22 cellular contexts compared by ENCODE assay signal in genomic region chr7:80347173-80347572, GRCh38.
DNase-seq lines count a peak whose midpoint lies in the region; ATAC-seq and TF ChIP-seq lines count a peak whose summit lies in the region.
"Had no signal": no experiment of that assay in that cellular context is flagged by ENCODE, and none has a peak within 500 bp of the region (broad histone marks: within the 10 kb centered on the region; RNA-seq: fewer than 3 reads in every experiment).

No MANE protein-coding gene starts in this region.

- DNase-seq in AG08395 (ENCODE audit: low spot score) (peak; percentile 32), IMR-90 (peak; percentile 15), erythroblast (lab: John Stamatoyannopoulos, UW) (peak; percentile 18 to 59), mesenchymal stem cell (peak; percentile 33), Kasumi-1 (lab: John Stamatoyannopoulos, UW) (no peak), hippocampal formation (lab: John Stamatoyannopoulos, UW) (no peak)
- DNase-seq: activated CD8-positive, alpha-beta memory T cell treated with anti-CD3 and anti-CD28 coated beads, Interleukin-2, amount 10 ng/mL, durations not matched to agents 7 days and 5 days; activated effector memory CD4-positive, alpha-beta T cell treated with Interleukin-2 at 50 U/mL for 16 hours; amniotic stem cell; effector CD4-positive, alpha-beta T cell; islet precursor cell; MV-4-11; NCI-H1694 treated with DMSO at 0.1 percent for 48 hours; NCI-H82; nephron progenitor cell; Peyer's patch; spleen; stimulated activated CD4-positive, alpha-beta T cell treated with anti-CD3 and anti-CD28 coated beads, Interleukin-4, amount 100 ng/mL, for 4 hours had no signal

- H3K9ac ChIP-seq in IMR-90 (ENCODE audit: low read depth, low read length) = no peak overlapping the region
- H3K9ac ChIP-seq in mesenchymal stem cell (ENCODE audit: low read length) = no peak overlapping the region

- H3K79me1 ChIP-seq in IMR-90 (ENCODE audit: low read depth in 1 of 2, low read length in 2 of 2) = no peaks in the 10 kb centered on the region
- H3K79me1 ChIP-seq in mesenchymal stem cell (replicated peaks; ENCODE audit: low read length, poor library complexity, severe bottlenecking) = no peaks in the 10 kb centered on the region

- intact Hi-C loops in IMR-90 (cut with micrococcal nuclease) = no loop called here

- H3K4me2 ChIP-seq in IMR-90 (ENCODE audit: low read depth, low read length) (no peak overlapping the region), mesenchymal stem cell (ENCODE audit: low read length, poor library complexity, severe bottlenecking) (no peak overlapping the region)
- H3K4me2 ChIP-seq: hepatocyte had no signal

- no peak for TF ChIP-seq RAD21 in IMR-90 (IDR thresholded peaks at IDR 0.05; ENCODE audit: low read length)

- H4K20me1 ChIP-seq in IMR-90 (ENCODE audit: insufficient read depth, low read length) = no peaks in the 10 kb centered on the region

- H4K91ac ChIP-seq in IMR-90 (ENCODE audit: insufficient read depth, low read depth, low read length) (no peak overlapping the region), mesenchymal stem cell (ENCODE audit: low read length) (no peak overlapping the region)

- CTCF ChIA-PET in IMR-90 (lab: Yijun Ruan, JAX) = no interaction called here

- POLR2A ChIA-PET in IMR-90 (lab: Charles Lee; ENCODE audit: unreplicated experiment) = interaction anchor here (0.6 kb wide), 1 partner anchor 25 kb away, joined by 3 read pairs; no protein-coding TSS in a partner anchor

- peak overlapping the region; percentile 8 for H2AFZ ChIP-seq in IMR-90 (replicated peaks; ENCODE audit: low read length, poor library complexity)
- no peak overlapping the region for H2AFZ ChIP-seq in mesenchymal stem cell (ENCODE audit: low read depth, low read length)
- H2AFZ ChIP-seq: hepatocyte had no signal

- no CpG with 5 or more reads among the region's 1 CpG for WGBS in IMR-90 (ENCODE audit: extremely low coverage in 2 of 2, insufficient read length in 1 of 2), 2 experiments
- WGBS in mesenchymal stem cell = 100% methylated on average over 1 of the region's 1 CpG

- H2AK9ac ChIP-seq in IMR-90 (replicated peaks; ENCODE audit: low read depth, low read length, poor library complexity) = no peak overlapping the region

- H3K4me1 ChIP-seq in IMR-90 (ENCODE audit: control insufficient read depth, insufficient read depth, low read length) (peaks cover 2% of the 10 kb centered on the region), mesenchymal stem cell (ENCODE audit: control insufficient read depth, insufficient read depth, low read depth, low read length) (no peaks in the 10 kb centered on the region)
- H3K4me1 ChIP-seq: Peyer's patch, spleen, vagina had no signal

- H2BK12ac ChIP-seq in mesenchymal stem cell (ENCODE audit: low read length in 2 of 2) = peak overlapping the region in 1 of 2 experiments; percentile 87

- H3K9me3 ChIP-seq in IMR-90 (ENCODE audit: control insufficient read depth, insufficient read depth, low read length) = no peaks in the 10 kb centered on the region
- H3K9me3 ChIP-seq in mesenchymal stem cell (ENCODE audit: control insufficient read depth, low read length) = no peaks in the 10 kb centered on the region
- H3K9me3 ChIP-seq: Peyer's patch, spleen, vagina had no signal

- dilution Hi-C loops in IMR-90 (cut with HindIII; ENCODE audit: low sequenced_read_pairs, unreplicated experiment) = no loop called here

- H4K8ac ChIP-seq in IMR-90 (ENCODE audit: low read depth in 2 of 2, low read length in 2 of 2) (no peak overlapping the region), mesenchymal stem cell (ENCODE audit: low read length) (peak overlapping the region; percentile 47)

- 0 out of 2 replicates have a peak overlapping the region, but pooled peaks have one; percentile 29 for H3K4ac ChIP-seq in IMR-90 (ENCODE audit: low read depth, low read length)
- H3K4ac ChIP-seq in mesenchymal stem cell (ENCODE audit: low read depth in 1 of 2, low read length in 2 of 2) = peak overlapping the region in 1 of 2 experiments; percentile 26

- H3K27me3 ChIP-seq in IMR-90 (ENCODE audit: control insufficient read depth, insufficient read depth, low read length) (no peaks in the 10 kb centered on the region), mesenchymal stem cell (ENCODE audit: control insufficient read depth in 1 of 2, insufficient read depth in 1 of 2, low read length in 2 of 2) (no peaks in the 10 kb centered on the region)
- H3K27me3 ChIP-seq: hepatocyte, Peyer's patch, spleen, vagina had no signal

- peak overlapping the region; percentile 55; the same call in 1 of the 2 replicates for H2BK120ac ChIP-seq in IMR-90 (ENCODE audit: low read depth, low read length)
- H2BK120ac ChIP-seq in mesenchymal stem cell (ENCODE audit: low read depth, low read length) = no peak overlapping the region

- H3K23ac ChIP-seq in IMR-90 (ENCODE audit: low read depth, low read length) = no peak overlapping the region
- H3K23ac ChIP-seq in mesenchymal stem cell (ENCODE audit: low read length in 2 of 2) = no peak overlapping the region

- H3K27ac ChIP-seq in IMR-90 (ENCODE audit: insufficient read depth, low read length) (no peak overlapping the region), mesenchymal stem cell (ENCODE audit: low read length, poor library complexity, severe bottlenecking) (no peak overlapping the region)
- H3K27ac ChIP-seq: hepatocyte, Peyer's patch, spleen, vagina had no signal

- H2AK5ac ChIP-seq in IMR-90 (ENCODE audit: low read depth, low read length) = no peak overlapping the region
- H2AK5ac ChIP-seq in mesenchymal stem cell (ENCODE audit: low read length, severe bottlenecking) = no peak overlapping the region

- H2BK20ac ChIP-seq in IMR-90 (ENCODE audit: low read depth, low read length) = no peak overlapping the region; the same call in 1 of the 2 replicates

- no peak for TF ChIP-seq CTCF in IMR-90 (conservative IDR thresholded peaks at IDR 0.05; ENCODE audit: low read depth, low read length)

- ATAC-seq in IMR-90 (ENCODE audit: low read depth) = peak; percentile 60
- ATAC-seq in HG03280 (IDR thresholded peaks at IDR 0.05; ENCODE audit: unreplicated experiment) = no peak
- no peak for ATAC-seq in GM18858 (IDR thresholded peaks at IDR 0.05; ENCODE audit: unreplicated experiment)
- ATAC-seq: activated CD8-positive, alpha-beta memory T cell treated with anti-CD3 and anti-CD28 coated beads, Interleukin-2, amount 10 ng/mL, durations not matched to agents 7 days and 5 days had no signal

- no peak overlapping the region for H4K5ac ChIP-seq in IMR-90 (ENCODE audit: low read depth, low read length)

- H2BK15ac ChIP-seq in IMR-90 (ENCODE audit: low read depth, low read length) = 0 out of 3 replicates have a peak overlapping the region, but pooled peaks have one; percentile 34
- no peak overlapping the region for H2BK15ac ChIP-seq in mesenchymal stem cell (ENCODE audit: low read depth, poor library complexity, severe bottlenecking)

- H2BK5ac ChIP-seq in IMR-90 (ENCODE audit: low read depth, low read length, poor library complexity, severe bottlenecking) = no peak overlapping the region
- no peak overlapping the region for H2BK5ac ChIP-seq in mesenchymal stem cell (ENCODE audit: low read depth, low read length, poor library complexity, severe bottlenecking)

- H3K14ac ChIP-seq in IMR-90 (replicated peaks; ENCODE audit: low read depth, low read length) = no peak overlapping the region
- no peak overlapping the region for H3K14ac ChIP-seq in mesenchymal stem cell (ENCODE audit: low read length in 2 of 2)

- H3K18ac ChIP-seq in IMR-90 (ENCODE audit: low read depth, low read length) = no peak overlapping the region; the same call in none of the 2 replicates
- H3K18ac ChIP-seq in mesenchymal stem cell (ENCODE audit: low read depth in 1 of 2, low read length in 2 of 2) = no peak overlapping the region

- no peaks in the 10 kb centered on the region; the same call in 1 of the 2 replicates for H3K9me1 ChIP-seq in IMR-90 (ENCODE audit: insufficient read depth, low read length)

- BruUV-seq in IMR-90 (replicated peaks; lab: Mats Ljungman, UMichigan) = no TSS peak

- in situ Hi-C loops in IMR-90 (cut with MboI; ENCODE audit: low sequenced_read_pairs) = no loop called here

- H3K4me3 ChIP-seq in IMR-90 (ENCODE audit: insufficient read depth, low read depth, low read length) (no peak overlapping the region), mesenchymal stem cell (ENCODE audit: insufficient read depth in 1 of 2, low read depth in 1 of 2, low read length in 2 of 2) (no peak overlapping the region)
- H3K4me3 ChIP-seq: hepatocyte, Peyer's patch, spleen, vagina had no signal

- no peak overlapping the region for H3K56ac ChIP-seq in IMR-90 (ENCODE audit: extremely low read depth, insufficient read depth, low read length)

- TF ChIP-seq POLR2A in IMR-90 (IDR thresholded peaks at IDR 0.05; ENCODE audit: low read depth, low read length) = no peak
- no peak for TF ChIP-seq POLR2A in erythroblast (IDR thresholded peaks at IDR 0.05; ENCODE audit: low read length)

- H3K36me3 ChIP-seq in IMR-90 (ENCODE audit: control insufficient read depth, insufficient read depth, low read length) (no peaks in the 10 kb centered on the region), mesenchymal stem cell (ENCODE audit: control insufficient read depth in 1 of 2, insufficient read depth in 2 of 2, low read depth in 1 of 2, low read length in 2 of 2) (no peaks in the 10 kb centered on the region)
- H3K36me3 ChIP-seq: Peyer's patch, spleen, vagina had no signal

TF ChIP-seq in IMR-90, 13 proteins besides CTCF, POLR2A, EP300 and RAD21 (continues in another document):
- TF ChIP-seq CEBPB (IDR thresholded peaks at IDR 0.05; ENCODE audit: low read depth, low read length) (no peak), RCOR1 (IDR thresholded peaks at IDR 0.05; ENCODE audit: insufficient replicate concordance, low read length) (no peak), ELK1 (IDR thresholded peaks at IDR 0.05; ENCODE audit: borderline replicate concordance, low read depth, low read length) (no peak), SMC3 (IDR thresholded peaks at IDR 0.05; ENCODE audit: low read depth, low read length) (no peak), MAZ (IDR thresholded peaks at IDR 0.05; ENCODE audit: borderline replicate concordance, low read depth, low read length) (no peak), NFE2L2 (IDR thresholded peaks at IDR 0.05; ENCODE audit: low read depth, low read length) (no peak), RFX5 (IDR thresholded peaks at IDR 0.05; ENCODE audit: low read depth, low read length) (no peak), CHD1 (IDR thresholded peaks at IDR 0.05; ENCODE audit: low read depth, low read length) (no peak), MXI1 (IDR thresholded peaks at IDR 0.05; ENCODE audit: borderline replicate concordance, low read depth, low read length) (no peak), FOS (IDR thresholded peaks at IDR 0.05; ENCODE audit: low read depth, low read length) (no peak)

Comparison
In these comparisons a context has a peak if more than half of its experiments do, and no peak if none do; other contexts are left out.
1. DNase-seq: peak in AG08395 (single experiment), IMR-90 (single experiment), erythroblast (2 of 2) and mesenchymal stem cell (single experiment); none in Kasumi-1 (0 of 2) and hippocampal formation (0 of 2).